Comparison of ENCODE assay signal across 9 cellular contexts in genomic region chr18:58321986-58322385, GRCh38.
DNase-seq lines count a peak whose midpoint lies in the region; ATAC-seq and TF ChIP-seq lines count a peak whose summit lies in the region.
"Had no signal": no experiment of that assay in that cellular context is flagged by ENCODE, and none has a peak within 500 bp of the region (broad histone marks: within the 10 kb centered on the region; RNA-seq: fewer than 3 reads in every experiment).

No MANE protein-coding gene starts in this region.

- CTCF ChIA-PET in PC-3 (lab: Charles Lee): interaction anchor here (0.6 to 1.0 kb wide), 12 partner anchors 51 to 278 kb away, joined by 3 to 6 read pairs (median 4); partner anchors contain the start of gene NEDD4L

- POLR2A ChIA-PET in PC-3 (lab: Charles Lee; ENCODE audit: unreplicated experiment): interaction anchor here (0.6 to 1.1 kb wide), 3 partner anchors 101 to 349 kb away, joined by 5 to 9 read pairs (median 5); partner anchors contain the start of gene MALT1

- H3K9ac ChIP-seq in PC-3 (ENCODE audit: low read length): no peak overlapping the region
- H3K9ac ChIP-seq in parathyroid adenoma: no peak overlapping the region

- H3K27me3 ChIP-seq in PC-3 (ENCODE audit: low read length): no peaks in the 10 kb centered on the region
- H3K27me3 ChIP-seq in foreskin keratinocyte: no peaks in the 10 kb centered on the region
- H3K27me3 ChIP-seq in parathyroid adenoma (ENCODE audit: control insufficient read depth, insufficient read depth, low read length): no peaks in the 10 kb centered on the region

- H3K9me2 ChIP-seq in PC-3 (replicated peaks; ENCODE audit: low read length): no peaks in the 10 kb centered on the region

- TF ChIP-seq CTCF in AG09319 (IDR thresholded peaks at IDR 0.05; ENCODE audit: low read depth, low read length): peak; percentile 65
- peak; percentile 76 for TF ChIP-seq CTCF in PC-3 (conservative IDR thresholded peaks at IDR 0.05; ENCODE audit: low read depth, low read length)
- TF ChIP-seq CTCF in foreskin keratinocyte (conservative IDR thresholded peaks at IDR 0.05): peak; percentile 81
- peak; percentile 57 for TF ChIP-seq CTCF in parathyroid adenoma (IDR thresholded peaks at IDR 0.05)

- H3K79me2 ChIP-seq in PC-3 (ENCODE audit: low read length) (peaks cover 37% of the 10 kb centered on the region), parathyroid adenoma (no peaks in the 10 kb centered on the region)

- no TSS peak for BruUV-seq in PC-3 (replicated peaks; lab: Mats Ljungman, UMichigan)

- H3F3A ChIP-seq in PC-3 (ENCODE audit: low read length, unreplicated experiment): no peaks in the 10 kb centered on the region

- H3K4me1 ChIP-seq in PC-3 (ENCODE audit: insufficient read depth, low read length): peaks cover 11% of the 10 kb centered on the region
- H3K4me1 ChIP-seq in foreskin keratinocyte: peaks cover 16% of the 10 kb centered on the region
- no peaks in the 10 kb centered on the region for H3K4me1 ChIP-seq in parathyroid adenoma

- H3K27ac ChIP-seq in PC-3 (ENCODE audit: low read length) (peak overlapping the region; percentile 63), foreskin keratinocyte (no peak overlapping the region), parathyroid adenoma (no peak overlapping the region)

- DNase-seq in AG09319 (ENCODE audit: extremely low read depth, low read depth) (peak; percentile 65), HuH-7 (ENCODE audit: low spot score) (peak; percentile 58), PC-3 (peak; percentile 95), foreskin keratinocyte (peak; percentile 50 to 74), cortex of kidney (lab: John Stamatoyannopoulos, UW) (no peak)
- peak; percentile 12 for DNase-seq in activated T-helper 9 cell treated with anti-CD3 and anti-CD28 coated beads, Interleukin-2, amount 50 U/mL, for 16 hours (ENCODE audit: low read depth)

- H3K36me3 ChIP-seq in PC-3 (ENCODE audit: low read depth, low read length) (peaks cover 27% of the 10 kb centered on the region), parathyroid adenoma (ENCODE audit: control insufficient read depth, insufficient read depth, low read length) (no peaks in the 10 kb centered on the region)

- no peaks in the 10 kb centered on the region for H4K20me1 ChIP-seq in PC-3 (ENCODE audit: low read length)

- H3K9me3 ChIP-seq in PC-3 (ENCODE audit: low read length) (no peaks in the 10 kb centered on the region), parathyroid adenoma (ENCODE audit: control insufficient read depth, low read length) (no peaks in the 10 kb centered on the region)

- H3K4me2 ChIP-seq in PC-3 (ENCODE audit: low read length): peak overlapping the region; percentile 66
- no peak overlapping the region for H3K4me2 ChIP-seq in parathyroid adenoma (ENCODE audit: low read length)

- H2AFZ ChIP-seq in PC-3 (ENCODE audit: low read length): no peak overlapping the region
- H2AFZ ChIP-seq in parathyroid adenoma: no peak overlapping the region

- H3K4me3 ChIP-seq in PC-3 (ENCODE audit: low read length) (no peak overlapping the region), parathyroid adenoma (ENCODE audit: low read depth, low read length) (no peak overlapping the region)
- H3K4me3 ChIP-seq: skin epidermis had no signal

- peak; percentile 61 for ATAC-seq in GM18520 (IDR thresholded peaks at IDR 0.05; ENCODE audit: unreplicated experiment)
- peak; percentile 99 for ATAC-seq in PC-3
- ATAC-seq in foreskin keratinocyte: peak; percentile 89

- intact Hi-C loops in PC-3 (cut with micrococcal nuclease): loop anchor here (1.0 to 5.0 kb wide), 6 partner anchors 59 to 440 kb away; no protein-coding TSS in a partner anchor
